ENCODE assay signal across 32 cellular contexts in genomic region chr5:140236896-140237598, GRCh38.
DNase-seq lines count a peak whose midpoint lies in the region; ATAC-seq, FAIRE-seq and TF ChIP-seq lines count a peak whose summit lies in the region.
"Had no signal": no experiment of that assay in that cellular context is flagged by ENCODE, and none has a peak within 500 bp of the region (broad histone marks: within the 10 kb centered on the region; RNA-seq: fewer than 3 reads in every experiment).

No MANE protein-coding gene starts in this region.

- no peak overlapping the region for H3K27ac ChIP-seq in Karpas-422 (ENCODE audit: low read length)
- H3K27ac ChIP-seq in foreskin keratinocyte = peak overlapping the region; percentile 43
- H3K27ac ChIP-seq: esophagus muscularis mucosa, GM23248, uterus had no signal

- H3K4me1 ChIP-seq in Karpas-422 (ENCODE audit: low read length) (no peaks in the 10 kb centered on the region), foreskin keratinocyte (peaks cover 24% of the 10 kb centered on the region)

- H3K9me2 ChIP-seq in Karpas-422 (replicated peaks; ENCODE audit: insufficient read depth, low read length) = no peaks in the 10 kb centered on the region

- peak; percentile 37 for ATAC-seq in foreskin keratinocyte
- ATAC-seq in stimulated activated effector memory CD8-positive, alpha-beta T cell treated with anti-CD3 and anti-CD28 coated beads, Interleukin-12 subunit alpha, Interleukin-12 subunit beta, amount 100 ng/mL, for 72 hours = no peak
- ATAC-seq: activated naive CD4-positive, alpha-beta T cell treated with anti-CD3 and anti-CD28 coated beads, Interleukin-2, amount 50 U/mL, for 72 hours; GM12878 had no signal

- H3K27me3 ChIP-seq in Karpas-422 (ENCODE audit: low read length) (no peaks in the 10 kb centered on the region), foreskin keratinocyte (no peaks in the 10 kb centered on the region)
- H3K27me3 ChIP-seq: breast epithelium, esophagus muscularis mucosa, uterus had no signal

- H3K4me1 Mint-ChIP-seq in stimulated activated effector memory CD8-positive, alpha-beta T cell treated with anti-CD3 and anti-CD28 coated beads, Interleukin-12 subunit alpha, Interleukin-12 subunit beta, amount 100 ng/mL, for 72 hours = no peaks in the 10 kb centered on the region
- H3K4me1 Mint-ChIP-seq: CD4-positive, CD25-positive, alpha-beta regulatory T cell; immature natural killer cell had no signal

- no peaks in the 10 kb centered on the region for H3K9me3 Mint-ChIP-seq in stimulated activated effector memory CD8-positive, alpha-beta T cell treated with anti-CD3 and anti-CD28 coated beads, Interleukin-12 subunit alpha, Interleukin-12 subunit beta, amount 100 ng/mL, for 72 hours
- H3K9me3 Mint-ChIP-seq: activated CD4-positive, alpha-beta memory T cell treated with anti-CD3 and anti-CD28 coated beads for 36 hours; activated naive CD4-positive, alpha-beta T cell treated with anti-CD3 and anti-CD28 coated beads, Interleukin-2, amount 50 U/mL, for 72 hours; activated T-helper 2 cell treated with anti-CD3 and anti-CD28 coated beads, Interferon-gamma antibody, Interleukin-2, Interleukin-4, amounts not matched to agents 10 μg/mL and 5 μg/mL and 100 μg/mL, durations not matched to agents 14 hours and 24 hours and 36 hours; IgD-negative memory B cell; immature natural killer cell had no signal

- no peak for DNase-seq in GM12891 (ENCODE audit: insufficient read length, low spot score)
- peak; percentile 14 for DNase-seq in Karpas-422
- peak; percentile 67 to 81 for DNase-seq in foreskin keratinocyte
- no peak for DNase-seq in stimulated activated effector memory CD8-positive, alpha-beta T cell treated with anti-CD3 and anti-CD28 coated beads, Interleukin-12 subunit alpha, Interleukin-12 subunit beta, amount 100 ng/mL, for 72 hours (ENCODE audit: low spot score in 2 of 2)
- DNase-seq in stimulated activated CD8-positive, alpha-beta memory T cell treated with anti-CD3 and anti-CD28 coated beads, Interleukin-4, amount 100 ng/mL, for 48 hours = no peak
- DNase-seq in AG08395 (ENCODE audit: low spot score) = no peak
- no peak for DNase-seq in H54 (ENCODE audit: insufficient read length, low spot score)
- DNase-seq: activated CD4-positive, alpha-beta memory T cell treated with anti-CD3 and anti-CD28 coated beads for 36 hours; activated CD8-positive, alpha-beta memory T cell treated with anti-CD3 and anti-CD28 coated beads, Interleukin-2, amount 50 U/mL, for 48 hours; CD4-positive, CD25-positive, alpha-beta regulatory T cell; effector memory CD4-positive, alpha-beta T cell; GM23248; hippocampal formation; immature natural killer cell; NCI-H1105; NCI-H2029; NCI-H446; NCI-H82; stimulated activated CD4-positive, alpha-beta T cell treated with anti-CD3 and anti-CD28 coated beads, Interleukin-2, amount 100 ng/mL, for 24 hours; substantia nigra; uterus had no signal

- no peak overlapping the region for H3K4me2 ChIP-seq in Karpas-422 (ENCODE audit: low read depth, low read length, poor library complexity, severe bottlenecking)
- H3K4me2 ChIP-seq: smooth muscle cell had no signal

- no peak overlapping the region for H2AFZ ChIP-seq in Karpas-422 (ENCODE audit: low read length)
- H2AFZ ChIP-seq: GM23248 had no signal

- no peak overlapping the region for H3K4me3 ChIP-seq in Karpas-422 (ENCODE audit: low read length)
- H3K4me3 ChIP-seq: breast epithelium, esophagus muscularis mucosa, GM12878, GM23248, smooth muscle cell, uterus had no signal

- no peaks in the 10 kb centered on the region for H3K9me3 ChIP-seq in Karpas-422 (ENCODE audit: low read length)
- H3K9me3 ChIP-seq: breast epithelium, esophagus muscularis mucosa, uterus had no signal

- TF ChIP-seq POLR2A in GM12891 (IDR thresholded peaks at IDR 0.05; ENCODE audit: low read depth, low read length) (no peak), H54 (IDR thresholded peaks at IDR 0.05; ENCODE audit: low read depth, low read length) (no peak)

- H4K20me1 ChIP-seq in Karpas-422 (ENCODE audit: insufficient read depth, low read depth, low read length) = peaks cover 12% of the 10 kb centered on the region; the same call in 1 of the 2 replicates

- FAIRE-seq in GM12891 (lab: Jason Lieb, UNC) = peak; percentile 69
- no peak for FAIRE-seq in H54 (lab: Jason Lieb, UNC)
- FAIRE-seq: colon, D721Med, frontal cortex, GM12878, TTC549 had no signal

- no peaks in the 10 kb centered on the region for H3K36me3 ChIP-seq in Karpas-422 (ENCODE audit: insufficient read depth, low read length)
- H3K36me3 ChIP-seq: breast epithelium, esophagus muscularis mucosa, uterus had no signal

- no peaks in the 10 kb centered on the region for H3K79me2 ChIP-seq in Karpas-422 (ENCODE audit: low read length)

- H3K36me3 Mint-ChIP-seq in stimulated activated effector memory CD8-positive, alpha-beta T cell treated with anti-CD3 and anti-CD28 coated beads, Interleukin-12 subunit alpha, Interleukin-12 subunit beta, amount 100 ng/mL, for 72 hours = no peaks in the 10 kb centered on the region
- H3K36me3 Mint-ChIP-seq: activated CD4-positive, alpha-beta memory T cell treated with anti-CD3 and anti-CD28 coated beads for 36 hours; activated naive CD4-positive, alpha-beta T cell treated with anti-CD3 and anti-CD28 coated beads, Interleukin-2, amount 50 U/mL, for 72 hours; immature natural killer cell had no signal

- no peak overlapping the region for H3K9ac ChIP-seq in Karpas-422 (ENCODE audit: low read length)
- H3K9ac ChIP-seq: GM23248 had no signal

- no peak overlapping the region for H3K4me3 Mint-ChIP-seq in stimulated activated effector memory CD8-positive, alpha-beta T cell treated with anti-CD3 and anti-CD28 coated beads, Interleukin-12 subunit alpha, Interleukin-12 subunit beta, amount 100 ng/mL, for 72 hours
- H3K4me3 Mint-ChIP-seq: activated CD4-positive, alpha-beta memory T cell treated with anti-CD3 and anti-CD28 coated beads for 36 hours; CD4-positive, CD25-positive, alpha-beta regulatory T cell; IgD-negative memory B cell; immature natural killer cell had no signal

- peak overlapping the region; percentile 57 for H3K27ac Mint-ChIP-seq in stimulated activated effector memory CD8-positive, alpha-beta T cell treated with anti-CD3 and anti-CD28 coated beads, Interleukin-12 subunit alpha, Interleukin-12 subunit beta, amount 100 ng/mL, for 72 hours
- H3K27ac Mint-ChIP-seq: activated CD4-positive, alpha-beta memory T cell treated with anti-CD3 and anti-CD28 coated beads for 36 hours; activated naive CD4-positive, alpha-beta T cell treated with anti-CD3 and anti-CD28 coated beads, Interleukin-2, amount 50 U/mL, for 72 hours; activated T-helper 2 cell treated with anti-CD3 and anti-CD28 coated beads, Interferon-gamma antibody, Interleukin-2, Interleukin-4, amounts not matched to agents 10 μg/mL and 5 μg/mL and 100 μg/mL, durations not matched to agents 14 hours and 24 hours and 36 hours; immature natural killer cell had no signal

- no peak for TF ChIP-seq CTCF in foreskin keratinocyte (conservative IDR thresholded peaks at IDR 0.05)

TF ChIP-seq in GM12891, 5 proteins besides CTCF, POLR2A, EP300 and RAD21:
- TF ChIP-seq TAF1 (IDR thresholded peaks at IDR 0.05; ENCODE audit: low read depth, low read length) (no peak), POLR2AphosphoS5 (IDR thresholded peaks at IDR 0.05; ENCODE audit: low read depth, low read length) (no peak), PAX5 (IDR thresholded peaks at IDR 0.05; ENCODE audit: insufficient read depth, low read length, severe bottlenecking) (no peak), SPI1 (IDR thresholded peaks at IDR 0.05; ENCODE audit: low read depth, low read length) (no peak), POU2F2 (IDR thresholded peaks at IDR 0.05; ENCODE audit: low read depth, low read length) (no peak)

Comparison
In these comparisons a context has a peak if more than half of its experiments do, and no peak if none do; other contexts are left out.
1. DNase-seq: peak in Karpas-422 (single experiment) and foreskin keratinocyte (2 of 2); none in GM12891 (single experiment), stimulated activated effector memory CD8-positive, alpha-beta T cell treated with anti-CD3 and anti-CD28 coated beads, Interleukin-12 subunit alpha, Interleukin-12 subunit beta, amount 100 ng/mL, for 72 hours (0 of 2), stimulated activated CD8-positive, alpha-beta memory T cell treated with anti-CD3 and anti-CD28 coated beads, Interleukin-4, amount 100 ng/mL, for 48 hours (single experiment), AG08395 (single experiment) and H54 (single experiment).